ENCODE assay signal across 9 cellular contexts in genomic region chr13:20704459-20705069, GRCh38. TPM values are rescaled to one million over a fixed set of nuclear protein-coding genes. Genes with fewer than 3 reads are reported as not detected.
DNase-seq lines count a peak whose midpoint lies in the region; ATAC-seq and TF ChIP-seq lines count a peak whose summit lies in the region.
"Had no signal": no experiment of that assay in that cellular context is flagged by ENCODE, and none has a peak within 500 bp of the region (broad histone marks: within the 10 kb centered on the region; RNA-seq: fewer than 3 reads in every experiment).

No MANE protein-coding gene starts in this region.

- no peak overlapping the region for H3K9ac ChIP-seq in HUES64 (ENCODE audit: low read depth, low read length)

- H3K27me3 ChIP-seq in AG04450 (ENCODE audit: control insufficient read depth, insufficient read depth, low read length) (no peaks in the 10 kb centered on the region), HUES64 (ENCODE audit: insufficient read depth, low read length) (peaks cover 45% of the 10 kb centered on the region)
- H3K27me3 ChIP-seq in naive thymus-derived CD4-positive, alpha-beta T cell (ENCODE audit: control insufficient read depth in 2 of 2, insufficient read depth in 2 of 2, low read length in 2 of 2) = peaks cover 0 to 5% of the 10 kb centered on the region in 2 donors

- TF ChIP-seq CTCF in AG04450 (IDR thresholded peaks at IDR 0.05; ENCODE audit: low read depth, low read length) = no peak

- peaks cover 0 to 4% (median 0%) of the 10 kb centered on the region in 11 donors for H3K9me3 Mint-ChIP-seq in naive thymus-derived CD4-positive, alpha-beta T cell

- CTCF ChIA-PET in AG04450 (lab: Charles Lee) = interaction anchor here (0.9 to 2.1 kb wide), 10 partner anchors 10 to 220 kb away, joined by 3 to 8 read pairs (median 4); no protein-coding TSS in a partner anchor
- CTCF ChIA-PET in naive thymus-derived CD4-positive, alpha-beta T cell (lab: Charles Lee) = no interaction called here

- WGBS in HUES64 = 46% methylated on average over 11 of the region's 20 CpGs

- H3K27me3 Mint-ChIP-seq in naive thymus-derived CD4-positive, alpha-beta T cell = peaks cover 13 to 43% (median 14%) of the 10 kb centered on the region in 5 donors

- no peak for ATAC-seq in naive thymus-derived CD4-positive, alpha-beta T cell
- ATAC-seq in GM21723 (IDR thresholded peaks at IDR 0.05; ENCODE audit: unreplicated experiment) = no peak
- no peak for ATAC-seq in GM18858 (IDR thresholded peaks at IDR 0.05; ENCODE audit: unreplicated experiment)

- POLR2A ChIA-PET in AG04450 (lab: Yijun Ruan, JAX) = interaction anchor here (1.0 kb wide), 1 partner anchor 136 kb away, joined by 3 read pairs; no protein-coding TSS in a partner anchor
- POLR2A ChIA-PET in naive thymus-derived CD4-positive, alpha-beta T cell (lab: Charles Lee) = no interaction called here

- peak overlapping the region in 6 of 9 donors; percentile 43 to 60 (median 56) for H3K27ac Mint-ChIP-seq in naive thymus-derived CD4-positive, alpha-beta T cell

- H3K36me3 ChIP-seq in HUES64 (ENCODE audit: insufficient read depth, low read length) = no peaks in the 10 kb centered on the region
- H3K36me3 ChIP-seq in naive thymus-derived CD4-positive, alpha-beta T cell (ENCODE audit: control insufficient read depth in 2 of 3, insufficient read depth in 3 of 3, low read length in 3 of 3) = no peaks in the 10 kb centered on the region

- 0 out of 2 replicates have a peak, but pooled peaks cover 6% of the 10 kb centered on the region for H3K4me1 ChIP-seq in HUES64 (ENCODE audit: insufficient read depth, low read length)
- peaks cover 3 to 8% of the 10 kb centered on the region in 2 donors for H3K4me1 ChIP-seq in naive thymus-derived CD4-positive, alpha-beta T cell (ENCODE audit: control insufficient read depth in 2 of 2, insufficient read depth in 2 of 2, low read length in 2 of 2)

- peaks cover 0 to 15% (median 8%) of the 10 kb centered on the region in 7 donors for H3K4me1 Mint-ChIP-seq in naive thymus-derived CD4-positive, alpha-beta T cell

- intact Hi-C loops in naive thymus-derived CD4-positive, alpha-beta T cell (cut with micrococcal nuclease) = loop anchor here (1.0 to 10.0 kb wide), 13 partner anchors 69 to 963 kb away; partner anchors contain the start of genes EEF1AKMT1 (in 2 of the 2), CRYL1 (in 1 of the 2), IFT88 (in 1 of the 2) and MICU2 (in 1 of the 2)

- no peaks in the 10 kb centered on the region for H3K36me3 Mint-ChIP-seq in naive thymus-derived CD4-positive, alpha-beta T cell

- H3K9me3 ChIP-seq in AG04450 (ENCODE audit: control insufficient read depth, insufficient read depth, low read length) (no peaks in the 10 kb centered on the region; the same call in 1 of the 2 replicates), HUES64 (ENCODE audit: insufficient read depth, low read depth, low read length) (no peaks in the 10 kb centered on the region)
- no peaks in the 10 kb centered on the region for H3K9me3 ChIP-seq in naive thymus-derived CD4-positive, alpha-beta T cell (ENCODE audit: control insufficient read depth in 2 of 3, low read length in 3 of 3)

- H3K4me3 Mint-ChIP-seq in naive thymus-derived CD4-positive, alpha-beta T cell = peak overlapping the region; percentile 59 to 82 (median 74)

- H3K4me3 ChIP-seq in AG04450 (ENCODE audit: low read depth, low read length) (peak overlapping the region; percentile 75), HUES64 (ENCODE audit: low read length) (peak overlapping the region; percentile 51)
- H3K4me3 ChIP-seq in naive thymus-derived CD4-positive, alpha-beta T cell (ENCODE audit: low read length) = no peak overlapping the region

- H3K27ac ChIP-seq in AG04450 (ENCODE audit: low read depth, low read length) = no peak overlapping the region
- no peak overlapping the region for H3K27ac ChIP-seq in HUES64 (ENCODE audit: low read depth, low read length)
- H3K27ac ChIP-seq in cingulate gyrus (ENCODE audit: low read depth, low read length) = peak overlapping the region; percentile 25
- no peak overlapping the region for H3K27ac ChIP-seq in naive thymus-derived CD4-positive, alpha-beta T cell (ENCODE audit: low read depth, low read length)

- DNase-seq in AG04450 (ENCODE audit: low read depth, low spot score) (no peak), NK-92 (lab: John Stamatoyannopoulos, UW; ENCODE audit: unreplicated experiment) (no peak)
- DNase-seq in naive thymus-derived CD4-positive, alpha-beta T cell = no peak
- DNase-seq in activated CD4-positive, CD25-positive, alpha-beta regulatory T cell treated with anti-CD3 and anti-CD28 coated beads, Interleukin-2, amount 50 U/mL, for 72 hours = no peak

RNA-seq across cellular contexts. Expression of gene IL17D, which starts 1.1 kb away (rescaled TPM):
- polyA plus RNA-seq in AG04450 (2011; rRNA removed) = 3.0 and 3.2 TPM in 2 replicates
- 0.39 and 0.46 TPM in 2 replicates for polyA minus RNA-seq in AG04450 (2011; rRNA and poly(A)+ RNA removed)
- polyA plus RNA-seq in HUES64 (2013, experiment 1 of 2) = 0.50 TPM
- polyA plus RNA-seq in HUES64 (2013, experiment 2 of 2) = 1.0 TPM
- under 1 TPM in 2 of 5 experiments, not detected in 3; 0.19 to 0.32 TPM for total RNA-seq in naive thymus-derived CD4-positive, alpha-beta T cell
- polyA plus RNA-seq in naive thymus-derived CD4-positive, alpha-beta T cell = under 1 TPM in 1 of 2 donors, not detected in 1; 0.10 TPM
- total RNA-seq: T-helper 1 cell treated with Interleukin-12 subunit alpha and Interleukin-12 subunit beta and Interleukin-4 antibody, amounts not matched to agents 30 ng/mL and 1 ng/mL, for 36 hours had no signal
